ENCODE assay signal across 17 cellular contexts in genomic region chr12:100797246-100797645, GRCh38. TPM values are rescaled to one million over a fixed set of nuclear protein-coding genes. Genes with fewer than 3 reads are reported as not detected.
DNase-seq lines count a peak whose midpoint lies in the region; ATAC-seq and TF ChIP-seq lines count a peak whose summit lies in the region.
"Had no signal": no experiment of that assay in that cellular context is flagged by ENCODE, and none has a peak within 500 bp of the region (broad histone marks: within the 10 kb centered on the region; RNA-seq: fewer than 3 reads in every experiment).

No MANE protein-coding gene starts in this region.

- H3K36me3 Mint-ChIP-seq in chondrocyte (ENCODE audit: low read depth), result no peaks in the 10 kb centered on the region
- H3K36me3 Mint-ChIP-seq in naive thymus-derived CD8-positive, alpha-beta T cell, result no peaks in the 10 kb centered on the region
- H3K36me3 Mint-ChIP-seq: CD4-positive, alpha-beta memory T cell had no signal

- no peak for ATAC-seq in naive thymus-derived CD8-positive, alpha-beta T cell
- ATAC-seq: GM12878 had no signal

- POLR2A ChIA-PET in naive thymus-derived CD8-positive, alpha-beta T cell (lab: Charles Lee), result no interaction called here

- H3K27ac Mint-ChIP-seq in chondrocyte (ENCODE audit: unreplicated experiment), result no peak overlapping the region
- H3K27ac Mint-ChIP-seq in naive thymus-derived CD8-positive, alpha-beta T cell, result no peak overlapping the region
- H3K27ac Mint-ChIP-seq: CD4-positive, alpha-beta memory T cell had no signal

- H3K9me3 Mint-ChIP-seq in chondrocyte (ENCODE audit: low read depth), result no peaks in the 10 kb centered on the region
- H3K9me3 Mint-ChIP-seq in naive thymus-derived CD8-positive, alpha-beta T cell, result peaks cover 0 to 4% (median 0%) of the 10 kb centered on the region in 9 donors

- H3K27me3 Mint-ChIP-seq in chondrocyte (ENCODE audit: low read depth), result no peaks in the 10 kb centered on the region
- peaks cover 9 to 45% (median 12%) of the 10 kb centered on the region in 5 donors for H3K27me3 Mint-ChIP-seq in naive thymus-derived CD8-positive, alpha-beta T cell

- H3K4me3 ChIP-seq in mesodermal cell (ENCODE audit: extremely low read depth, insufficient read depth, low read length, poor library complexity, severe bottlenecking), result no peak overlapping the region
- H3K4me3 ChIP-seq: GM12878 had no signal

- H3K4me3 Mint-ChIP-seq in chondrocyte (ENCODE audit: unreplicated experiment), result peak overlapping the region; percentile 7
- H3K4me3 Mint-ChIP-seq in naive thymus-derived CD8-positive, alpha-beta T cell, result no peak overlapping the region
- H3K4me3 Mint-ChIP-seq: CD4-positive, alpha-beta memory T cell had no signal

- 50% methylated on average over 1 of the region's 1 CpG for WGBS in mesodermal cell (ENCODE audit: insufficient coverage in 2 of 2), 2 experiments

- peak overlapping the region; percentile 58 for H3K27ac ChIP-seq in mesodermal cell (ENCODE audit: low read depth, low read length, severe bottlenecking)
- H3K27ac ChIP-seq in substantia nigra (ENCODE audit: low read depth, low read length, poor library complexity, severe bottlenecking), result peak overlapping the region; percentile 79

- H3K4me1 Mint-ChIP-seq in chondrocyte (ENCODE audit: low read depth), result peaks cover 65% of the 10 kb centered on the region
- peaks cover 0 to 4% (median 0%) of the 10 kb centered on the region in 4 donors for H3K4me1 Mint-ChIP-seq in naive thymus-derived CD8-positive, alpha-beta T cell
- H3K4me1 Mint-ChIP-seq: CD4-positive, alpha-beta memory T cell had no signal

- no peaks in the 10 kb centered on the region for H3K9me3 ChIP-seq in mesodermal cell (ENCODE audit: control insufficient read depth, low read length)
- H3K9me3 ChIP-seq: BE2C, SK-N-SH had no signal

- H3K36me3 ChIP-seq in mesodermal cell (ENCODE audit: control insufficient read depth, insufficient read depth, low read length), result peaks cover 4% of the 10 kb centered on the region
- H3K36me3 ChIP-seq: BE2C had no signal

- DNase-seq in NCI-H69 (lab: John Stamatoyannopoulos, UW) (peak; percentile 9), chondrocyte (ENCODE audit: low spot score) (no peak), substantia nigra (lab: John Stamatoyannopoulos, UW) (peak in 2 of 49 donors; percentile 3 to 36), dermis blood vessel endothelial cell (no peak), GDM1 (lab: John Stamatoyannopoulos, UW) (no peak)
- DNase-seq in naive thymus-derived CD8-positive, alpha-beta T cell, result no peak
- DNase-seq: BE2C; CD4-positive, alpha-beta memory T cell; GOT3; KG1; NCI-H1436; NCI-H2029 treated with DMSO at 0.1 percent for 48 hours; NCI-H524 treated with DMSO at 0.1 percent for 48 hours; Right ventricle myocardium superior; SK-N-SH had no signal

- no peak for TF ChIP-seq CTCF in chondrocyte (IDR thresholded peaks at IDR 0.05)

- H3K4me1 ChIP-seq in mesodermal cell (ENCODE audit: control insufficient read depth, insufficient read depth, low read length, poor library complexity, severe bottlenecking), result peaks cover 59% of the 10 kb centered on the region
- H3K4me1 ChIP-seq: BE2C had no signal

RNA-seq across cellular contexts. Expression of gene ANO4, which starts 2.7 kb away (rescaled TPM):
- total RNA-seq in chondrocyte, result 6.5 to 11.0 TPM (median 9.2 TPM) in 3 replicates
- 29.8 TPM for polyA plus RNA-seq in mesodermal cell (2013, experiment 1 of 2)
- 22.1 TPM for polyA plus RNA-seq in mesodermal cell (2013, experiment 2 of 2)
- not detected for total RNA-seq in naive thymus-derived CD8-positive, alpha-beta T cell
- not detected for polyA plus RNA-seq in naive thymus-derived CD8-positive, alpha-beta T cell
- total RNA-seq in dermis blood vessel endothelial cell, result 0.85 and 1.1 TPM in 2 replicates
- total RNA-seq: CD4-positive, alpha-beta memory T cell; GM12878; Right ventricle myocardium superior had no signal
- polyA plus RNA-seq: CD4-positive, alpha-beta memory T cell; GM12878 had no signal
